Comparison of ENCODE assay signal across 8 cellular contexts in the genomic region with DNA sequence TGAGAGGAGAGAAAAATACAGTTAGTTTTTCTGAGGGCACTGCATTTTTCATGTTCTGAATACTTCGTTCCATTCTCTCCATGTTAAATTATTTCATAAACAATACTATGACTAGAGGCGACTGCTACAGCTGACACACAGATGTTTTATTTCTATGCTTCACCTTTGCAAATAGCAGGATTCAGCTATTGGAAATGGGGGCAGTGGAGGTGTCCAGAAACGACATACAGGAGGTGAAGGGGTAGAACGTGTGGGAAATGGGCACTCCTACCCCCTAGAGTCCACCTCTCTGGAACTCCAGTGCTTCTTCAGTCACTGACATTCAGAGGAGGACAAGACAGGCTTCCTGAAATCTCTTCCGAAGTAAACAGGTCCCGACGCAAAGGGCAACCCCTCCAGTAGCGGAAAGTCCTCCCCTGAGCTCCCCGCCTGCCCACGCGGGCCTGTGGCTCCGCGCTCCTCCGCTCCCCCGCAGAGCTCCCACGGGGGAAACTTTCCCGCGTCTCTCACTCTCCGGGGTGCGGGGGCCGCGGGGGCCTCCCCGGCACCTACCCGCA. TPM values are rescaled to one million over a fixed set of nuclear protein-coding genes. Genes with fewer than 3 reads are reported as not detected.
DNase-seq lines count a peak whose midpoint lies in the region; ATAC-seq, FAIRE-seq and TF ChIP-seq lines count a peak whose summit lies in the region.

No MANE protein-coding gene starts in this region.

- peaks cover 25 to 45% of the 10 kb centered on the region in 2 donors for H3K4me1 Mint-ChIP-seq in effector memory CD8-positive, alpha-beta T cell (ENCODE audit: low read depth in 2 of 2)

- ATAC-seq in HG02678 (IDR thresholded peaks at IDR 0.05; ENCODE audit: unreplicated experiment) (peak; percentile 31), aorta (ENCODE audit: low FRiP score) (peak; percentile 75), HG03025 (IDR thresholded peaks at IDR 0.05; ENCODE audit: low FRiP score, unreplicated experiment) (no peak)
- peak; percentile 41 for ATAC-seq in effector memory CD8-positive, alpha-beta T cell (replicated peaks)

- H3K27ac Mint-ChIP-seq in effector memory CD8-positive, alpha-beta T cell, result peak overlapping the region; percentile 95

- H3K9me3 ChIP-seq in mononuclear cell (ENCODE audit: low read depth, low read length) (no peaks in the 10 kb centered on the region), aorta (ENCODE audit: control insufficient read depth, low read length) (no peaks in the 10 kb centered on the region)

- intact Hi-C loops in aorta (cut with DNase I), result no loop called here

- H3K4me3 ChIP-seq in mononuclear cell (ENCODE audit: low read length), result peak overlapping the region; percentile 95
- H3K4me3 ChIP-seq in aorta (ENCODE audit: low read length in 2 of 2), result peak overlapping the region; percentile 27 to 78

- H3K36me3 Mint-ChIP-seq in effector memory CD8-positive, alpha-beta T cell (ENCODE audit: insufficient read depth), result peaks cover 6% of the 10 kb centered on the region

- TF ChIP-seq CTCF in GM13977 (IDR thresholded peaks at IDR 0.05; ENCODE audit: extremely low read depth, insufficient read depth, missing control alignments), result no peak

- H3K4me3 Mint-ChIP-seq in effector memory CD8-positive, alpha-beta T cell, result peak overlapping the region; percentile 95 to 96

- H3K27me3 Mint-ChIP-seq in effector memory CD8-positive, alpha-beta T cell, result no peaks in the 10 kb centered on the region

- in situ Hi-C loops in GM13977 (cut with MboI; ENCODE audit: low pct_unique_long_range_greater_than_20kb, low sequenced_read_pairs, unreplicated experiment), result no loop called here

- WGBS in aorta, 2 donors, result 1 to 2% methylated on average over 16 to 24 of the region's 24 CpGs

- FAIRE-seq in RCC 7860 (lab: Jason Lieb, UNC), result no peak

- peak overlapping the region in 1 of 2 donors; percentile 38 for H3K27ac ChIP-seq in aorta (ENCODE audit: low read depth in 1 of 2, low read length in 2 of 2)

- H3K27me3 ChIP-seq in mononuclear cell (ENCODE audit: insufficient read depth, low read length) (no peaks in the 10 kb centered on the region), aorta (ENCODE audit: control insufficient read depth in 1 of 2, insufficient read depth in 2 of 2, low read length in 1 of 2) (no peaks in the 10 kb centered on the region)

- H3K9me3 Mint-ChIP-seq in effector memory CD8-positive, alpha-beta T cell, result no peaks in the 10 kb centered on the region

- no peaks in the 10 kb centered on the region for H3K36me3 ChIP-seq in aorta (ENCODE audit: control insufficient read depth in 1 of 2, insufficient read depth in 2 of 2, low read length in 1 of 2)

- DNase-seq in GM13977 (ENCODE audit: low spot score) (peak; percentile 26), RCC 7860 (ENCODE audit: low spot score) (peak; percentile 25), aorta (no peak), DMS79 (lab: John Stamatoyannopoulos, UW) (no peak)
- DNase-seq in effector memory CD8-positive, alpha-beta T cell, result no peak

- H3K4me1 ChIP-seq in mononuclear cell (ENCODE audit: insufficient read depth, low read length) (peaks cover 32% of the 10 kb centered on the region), aorta (ENCODE audit: control insufficient read depth in 1 of 2, insufficient read depth in 2 of 2, low read length in 2 of 2) (no peaks in the 10 kb centered on the region)

RNA-seq across cellular contexts. Expression of a gene that starts 0.5 kb away (rescaled TPM):
- total RNA-seq in mononuclear cell (103 TPM), aorta (10 to 100 TPM; 39.2 to 51.3 TPM)
- 10 to 100 TPM; 16.2 to 18.9 TPM for polyA plus RNA-seq in aorta

Comparison
In these comparisons a context has a peak if more than half of its experiments do, and no peak if none do; other contexts are left out.
1. DNase-seq: peak in GM13977 (single experiment) and RCC 7860 (single experiment); none in effector memory CD8-positive, alpha-beta T cell (0 of 3), aorta (0 of 2) and DMS79 (single experiment).